23 cellular contexts compared by ENCODE assay signal in the genomic region with DNA sequence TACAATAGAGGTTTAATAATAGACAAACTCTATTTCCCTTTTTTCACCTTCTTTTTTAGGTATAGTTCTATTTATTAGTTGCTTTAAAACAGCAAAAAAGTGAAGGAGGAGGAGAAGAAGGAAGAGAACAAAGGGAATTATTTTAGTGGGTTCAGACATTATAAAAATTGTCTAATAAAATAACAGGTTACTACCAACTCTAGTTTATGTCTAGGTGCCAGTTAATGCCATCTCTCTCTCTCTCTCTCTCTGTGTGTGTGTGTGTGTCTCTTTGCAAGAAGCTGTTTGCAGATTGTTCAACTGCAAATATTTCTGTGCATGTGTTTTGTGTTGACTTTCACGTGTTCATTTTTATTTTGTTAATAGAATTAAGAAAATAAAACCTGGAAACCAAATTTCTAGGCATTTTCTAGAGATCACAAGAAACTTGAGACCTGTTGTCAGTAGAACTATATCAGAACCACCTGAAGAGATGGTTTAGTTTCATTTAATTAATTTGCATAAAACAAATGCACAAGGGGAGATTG.
DNase-seq lines count a peak whose midpoint lies in the region; ATAC-seq and TF ChIP-seq lines count a peak whose summit lies in the region.
"Had no signal": no experiment of that assay in that cellular context is flagged by ENCODE, and none has a peak within 500 bp of the region (broad histone marks: within the 10 kb centered on the region; RNA-seq: fewer than 3 reads in every experiment).

No MANE protein-coding gene starts in this region.

- peak overlapping the region in 6 of 7 donors; percentile 62 to 94 (median 76) for H3K27ac Mint-ChIP-seq in CD14-positive monocyte
- H3K27ac Mint-ChIP-seq: CD8-positive, alpha-beta T cell had no signal

- no peak for TF ChIP-seq RAD21 in liver (IDR thresholded peaks at IDR 0.05)

- H3K9me3 Mint-ChIP-seq in CD14-positive monocyte: peaks cover 0 to 4% (median 0%) of the 10 kb centered on the region in 7 donors
- H3K9me3 Mint-ChIP-seq: CD8-positive, alpha-beta T cell had no signal

- TF ChIP-seq CTCF in CD14-positive monocyte (IDR thresholded peaks at IDR 0.05): no peak
- TF ChIP-seq CTCF in liver (IDR thresholded peaks at IDR 0.05; ENCODE audit: low read depth, low read length, missing input control): no peak

- H3K27me3 Mint-ChIP-seq in CD14-positive monocyte (ENCODE audit: low read depth in 3 of 3): no peaks in the 10 kb centered on the region

- DNase-seq in CD14-positive monocyte (ENCODE audit: low spot score): no peak
- DNase-seq in superior temporal gyrus (ENCODE audit: extremely low spot score): peak; percentile 63
- DNase-seq in NCI-H526 (lab: John Stamatoyannopoulos, UW): no peak
- DNase-seq in KG1 (lab: John Stamatoyannopoulos, UW): no peak
- no peak for DNase-seq in hippocampal formation (lab: John Stamatoyannopoulos, UW)
- DNase-seq: BE2C; Calu3; CD8-positive, alpha-beta T cell; GF-D8; GOT3; MG63; NCI-H1048; NCI-H1436; NCI-H1930; NCI-H345; NCI-H524 treated with DMSO at 0.1 percent for 48 hours; SHP77 had no signal

- no peak overlapping the region for H3K9ac ChIP-seq in liver (ENCODE audit: low read depth in 1 of 2, low read length in 2 of 2)
- H3K9ac ChIP-seq: KMS-11 had no signal

- H3K4me1 ChIP-seq in liver (ENCODE audit: control insufficient read depth in 4 of 4, insufficient read depth in 4 of 4, low read length in 3 of 4): peaks cover 1 to 13% (median 7%) of the 10 kb centered on the region in 4 donors
- H3K4me1 ChIP-seq: BE2C had no signal

- H3K27me3 ChIP-seq in liver (ENCODE audit: control insufficient read depth in 4 of 4, insufficient read depth in 4 of 4, low read length in 3 of 4): no peaks in the 10 kb centered on the region
- H3K27me3 ChIP-seq: BE2C, MG63 had no signal

- H3K4me1 Mint-ChIP-seq in CD14-positive monocyte: peaks cover 47% of the 10 kb centered on the region

- 40% methylated on average over 1 of the region's 1 CpG for WGBS in liver

- no peaks in the 10 kb centered on the region for H3K36me3 ChIP-seq in liver (ENCODE audit: control insufficient read depth in 4 of 4, insufficient read depth in 3 of 4, low read depth in 1 of 4, low read length in 3 of 4)
- H3K36me3 ChIP-seq: BE2C, MG63 had no signal

- H3K27ac ChIP-seq in angular gyrus (ENCODE audit: low read depth, low read length) (peak overlapping the region; percentile 74), liver (ENCODE audit: low read depth in 1 of 2, low read length in 2 of 2) (peak overlapping the region; percentile 43 to 81)
- H3K27ac ChIP-seq: KMS-11, SK-N-MC had no signal

- intact Hi-C loops in CD14-positive monocyte (cut with micrococcal nuclease): loop anchor here (5.0 to 10.0 kb wide), 2 partner anchors 99 to 187 kb away; no protein-coding TSS in a partner anchor

- H3K4me3 Mint-ChIP-seq in CD14-positive monocyte: no peak overlapping the region
- H3K4me3 Mint-ChIP-seq: CD8-positive, alpha-beta T cell had no signal

- no peaks in the 10 kb centered on the region for H3K9me3 ChIP-seq in liver (ENCODE audit: control insufficient read depth in 4 of 4, low read length in 3 of 4)
- H3K9me3 ChIP-seq: BE2C, MG63 had no signal

- ATAC-seq in HG02610 (IDR thresholded peaks at IDR 0.05; ENCODE audit: unreplicated experiment): no peak
- ATAC-seq: CD8-positive, alpha-beta T cell had no signal

- no peaks in the 10 kb centered on the region for H3K36me3 Mint-ChIP-seq in CD14-positive monocyte
- H3K36me3 Mint-ChIP-seq: CD8-positive, alpha-beta T cell had no signal

- no peak overlapping the region for H3K4me3 ChIP-seq in liver (ENCODE audit: low read depth in 1 of 3, low read length in 3 of 3)
- H3K4me3 ChIP-seq: GM12878, MG63, SK-N-MC had no signal

TF ChIP-seq in liver, 16 proteins besides CTCF, POLR2A, EP300 and RAD21:
- TF ChIP-seq JUND (IDR thresholded peaks at IDR 0.05) (no peak), FOXA1 (IDR thresholded peaks at IDR 0.05) (no peak), SP1 (IDR thresholded peaks at IDR 0.05) (no peak), FOXA2 (IDR thresholded peaks at IDR 0.05) (no peak), ATF3 (IDR thresholded peaks at IDR 0.05) (no peak), RXRA (IDR thresholded peaks at IDR 0.05) (no peak), EGR1 (IDR thresholded peaks at IDR 0.05; ENCODE audit: low read depth in 2 of 2) (no peak), TAF1 (conservative IDR thresholded peaks at IDR 0.05) (no peak), HNF4G (IDR thresholded peaks at IDR 0.05) (no peak)
- TF ChIP-seq, protein P1, sequence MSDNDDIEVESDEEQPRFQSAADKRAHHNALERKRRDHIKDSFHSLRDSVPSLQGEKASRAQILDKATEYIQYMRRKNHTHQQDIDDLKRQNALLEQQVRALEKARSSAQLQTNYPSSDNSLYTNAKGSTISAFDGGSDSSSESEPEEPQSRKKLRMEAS (IDR thresholded peaks at IDR 0.05): no peak
- TF ChIP-seq, protein P2, sequence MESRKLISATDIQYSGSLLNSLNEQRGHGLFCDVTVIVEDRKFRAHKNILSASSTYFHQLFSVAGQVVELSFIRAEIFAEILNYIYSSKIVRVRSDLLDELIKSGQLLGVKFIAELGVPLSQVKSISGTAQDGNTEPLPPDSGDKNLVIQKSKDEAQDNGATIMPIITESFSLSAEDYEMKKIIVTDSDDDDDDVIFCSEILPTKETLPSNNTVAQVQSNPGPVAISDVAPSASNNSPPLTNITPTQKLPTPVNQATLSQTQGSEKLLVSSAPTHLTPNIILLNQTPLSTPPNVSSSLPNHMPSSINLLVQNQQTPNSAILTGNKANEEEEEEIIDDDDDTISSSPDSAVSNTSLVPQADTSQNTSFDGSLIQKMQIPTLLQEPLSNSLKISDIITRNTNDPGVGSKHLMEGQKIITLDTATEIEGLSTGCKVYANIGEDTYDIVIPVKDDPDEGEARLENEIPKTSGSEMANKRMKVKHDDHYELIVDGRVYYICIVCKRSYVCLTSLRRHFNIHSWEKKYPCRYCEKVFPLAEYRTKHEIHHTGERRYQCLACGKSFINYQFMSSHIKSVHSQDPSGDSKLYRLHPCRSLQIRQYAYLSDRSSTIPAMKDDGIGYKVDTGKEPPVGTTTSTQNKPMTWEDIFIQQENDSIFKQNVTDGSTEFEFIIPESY (IDR thresholded peaks at IDR 0.05): no peak
